8 cellular contexts compared by ENCODE assay signal in the genomic region with DNA sequence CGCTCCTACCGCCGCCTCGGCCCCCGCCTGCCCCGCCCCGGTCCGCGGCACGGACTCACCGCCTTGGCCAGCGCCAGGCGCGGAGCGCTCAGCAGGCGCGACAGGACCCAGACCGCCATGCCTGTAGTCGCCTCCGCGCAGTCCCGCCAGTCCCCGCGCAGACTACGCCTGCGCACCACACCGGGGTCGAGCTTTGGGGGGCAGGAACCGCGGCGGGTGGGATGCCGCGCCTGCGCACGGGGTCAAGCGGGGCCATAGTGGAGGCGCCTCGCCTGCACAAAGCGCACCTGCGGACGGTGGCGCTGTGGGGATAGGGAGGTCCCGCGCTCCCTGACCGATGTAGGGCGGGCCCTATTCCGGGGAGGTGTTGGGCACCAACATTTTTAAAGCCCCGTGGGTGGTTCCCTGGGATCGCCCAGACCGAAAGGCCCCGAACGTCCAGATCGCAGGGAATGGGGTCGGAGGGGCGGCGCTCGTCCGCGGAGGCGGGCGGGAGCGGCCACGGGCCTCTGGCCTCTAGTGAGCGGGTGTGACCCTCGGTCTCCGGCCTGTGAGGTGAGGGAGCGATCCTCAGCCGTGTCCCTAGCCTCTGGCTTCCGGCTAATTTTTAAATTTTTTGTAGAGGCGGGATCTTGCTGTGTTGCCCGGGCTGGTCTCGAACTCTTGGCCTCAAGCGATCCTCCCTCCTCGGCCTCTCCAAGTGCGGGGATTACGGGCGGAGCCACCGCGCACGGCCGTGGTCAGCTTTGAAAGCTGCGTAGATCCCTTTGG.
DNase-seq lines count a peak whose midpoint lies in the region; ATAC-seq and TF ChIP-seq lines count a peak whose summit lies in the region.

No MANE protein-coding gene starts in this region.

- H3K27me3 ChIP-seq in foreskin keratinocyte = no peaks in the 10 kb centered on the region
- H3K27me3 ChIP-seq in neural progenitor cell = no peaks in the 10 kb centered on the region
- H3K27me3 ChIP-seq in stomach = no peaks in the 10 kb centered on the region

- ATAC-seq in HG03025 (IDR thresholded peaks at IDR 0.05; ENCODE audit: low FRiP score, unreplicated experiment) (peak; percentile 93), foreskin keratinocyte (peak; percentile 80)
- peak; percentile 91 to 94 for ATAC-seq in activated T-cell treated with anti-CD3 and anti-CD28 coated beads, Interleukin-2, amount 50 U/mL, for 72 hours (replicated peaks in 1 of 2)

- H3F3A ChIP-seq in neural progenitor cell (ENCODE audit: low read depth) = peaks cover 8% of the 10 kb centered on the region

- intact Hi-C loops in stomach (cut with DNase I; ENCODE audit: low total_unique reads) = no loop called here

- no peak for TF ChIP-seq EP300 in stomach (IDR thresholded peaks at IDR 0.05)

- H3K27me3 Mint-ChIP-seq in activated T-cell treated with anti-CD3 and anti-CD28 coated beads, Interleukin-2, amount 50 U/mL, for 72 hours (ENCODE audit: low read depth) = no peaks in the 10 kb centered on the region
- H3K27me3 Mint-ChIP-seq in neural progenitor cell (ENCODE audit: insufficient read depth, low read depth) = peaks cover 5% of the 10 kb centered on the region

- H3K27ac ChIP-seq in foreskin keratinocyte = no peak overlapping the region
- H3K27ac ChIP-seq in neural progenitor cell = no peak overlapping the region
- H3K27ac ChIP-seq in stomach = peak overlapping the region in 4 of 5 donors; percentile 70 to 87 (median 76)

- no peak overlapping the region for H3K27ac Mint-ChIP-seq in activated T-cell treated with anti-CD3 and anti-CD28 coated beads, Interleukin-2, amount 50 U/mL, for 72 hours
- no peak overlapping the region for H3K27ac Mint-ChIP-seq in neural progenitor cell

- peak; percentile 9 for DNase-seq in SIG-M5 treated with dmso at 0.1 percent for 504 hours (lab: John Stamatoyannopoulos, UW; ENCODE audit: unreplicated experiment)
- DNase-seq in SIG-M5 (lab: John Stamatoyannopoulos, UW) = no peak
- peak; percentile 72 for DNase-seq in NCI-H526 treated with DMSO at 0.1 percent for 48 hours (lab: John Stamatoyannopoulos, UW)
- peak; percentile 84 to 88 for DNase-seq in activated T-cell treated with anti-CD3 and anti-CD28 coated beads, Interleukin-2, amount 50 U/mL, for 72 hours
- DNase-seq in foreskin keratinocyte = peak in 1 of 2 donors; percentile 54
- peak; percentile 96 for DNase-seq in neural progenitor cell (ENCODE audit: low spot score)
- DNase-seq in stomach = peak; percentile 78

- no peaks in the 10 kb centered on the region for H3K9me3 Mint-ChIP-seq in activated T-cell treated with anti-CD3 and anti-CD28 coated beads, Interleukin-2, amount 50 U/mL, for 72 hours
- H3K9me3 Mint-ChIP-seq in neural progenitor cell = no peaks in the 10 kb centered on the region

- TF ChIP-seq CTCF in foreskin keratinocyte (conservative IDR thresholded peaks at IDR 0.05) (peak; percentile 58), neural progenitor cell (IDR thresholded peaks at IDR 0.05) (peak; percentile 61), stomach (IDR thresholded peaks at IDR 0.05) (peak in 3 of 7 experiments; percentile 28 to 49 (median 33))

- H4K20me1 ChIP-seq in neural progenitor cell (ENCODE audit: low read depth) = no peaks in the 10 kb centered on the region

- H3K9me3 ChIP-seq in neural progenitor cell (ENCODE audit: low read depth) (no peaks in the 10 kb centered on the region), stomach (no peaks in the 10 kb centered on the region)

- H3K4me1 ChIP-seq in foreskin keratinocyte (no peaks in the 10 kb centered on the region), neural progenitor cell (no peaks in the 10 kb centered on the region), stomach (peaks cover 5 to 13% (median 12%) of the 10 kb centered on the region in 4 donors)

- no peak for TF ChIP-seq POLR2A in stomach (IDR thresholded peaks at IDR 0.05)

- H3K36me3 ChIP-seq in neural progenitor cell (no peaks in the 10 kb centered on the region), stomach (peaks cover 0 to 10% (median 4%) of the 10 kb centered on the region in 4 donors)

- peaks cover 19% of the 10 kb centered on the region for H3K4me1 Mint-ChIP-seq in activated T-cell treated with anti-CD3 and anti-CD28 coated beads, Interleukin-2, amount 50 U/mL, for 72 hours (ENCODE audit: low read depth)
- H3K4me1 Mint-ChIP-seq in neural progenitor cell = peaks cover 18% of the 10 kb centered on the region

- peak overlapping the region; percentile 55 to 82 for H3K4me3 Mint-ChIP-seq in activated T-cell treated with anti-CD3 and anti-CD28 coated beads, Interleukin-2, amount 50 U/mL, for 72 hours
- H3K4me3 Mint-ChIP-seq in neural progenitor cell = peak overlapping the region; percentile 82

- WGBS in stomach, 5 donors = 11 to 19% (median 16%) methylated on average over 63 to 82 of the region's 82 CpGs

- peaks cover 3% of the 10 kb centered on the region for H3K79me2 ChIP-seq in neural progenitor cell (ENCODE audit: low read depth)

- H3K4me2 ChIP-seq in neural progenitor cell = peak overlapping the region; percentile 99

- H3K4me3 ChIP-seq in neural progenitor cell (peak overlapping the region; percentile 88), stomach (peak overlapping the region; percentile 52 to 70 (median 58))

- peak overlapping the region; percentile 85 for H2AFZ ChIP-seq in neural progenitor cell (replicated peaks)

- H3K36me3 Mint-ChIP-seq in activated T-cell treated with anti-CD3 and anti-CD28 coated beads, Interleukin-2, amount 50 U/mL, for 72 hours (ENCODE audit: insufficient read depth in 2 of 2) = peaks cover 0 to 2% of the 10 kb centered on the region in 2 donors
- H3K36me3 Mint-ChIP-seq in neural progenitor cell = peaks cover 5% of the 10 kb centered on the region

- no peak overlapping the region for H3K9ac ChIP-seq in neural progenitor cell

Comparison
In these comparisons a context has a peak if more than half of its experiments do, and no peak if none do; other contexts are left out.
1. H3K27ac ChIP-seq: peak in stomach (4 of 5); none in foreskin keratinocyte (single experiment) and neural progenitor cell (single experiment).
2. Peak in every context shown above with its lines, with median percentiles within 50 percentile points of each other: ATAC-seq.